12 cellular contexts compared by ENCODE assay signal in genomic region chr12:53483225-53483978, GRCh38. TPM values are rescaled to one million over a fixed set of nuclear protein-coding genes. Genes with fewer than 3 reads are reported as not detected.
A peak's percentile ranks its signal among the peaks of the same experiment; 100 is the strongest.
DNase-seq lines count a peak whose midpoint lies in the region; ATAC-seq and TF ChIP-seq lines count a peak whose summit lies in the region.
"Had no signal": no experiment of that assay in that cellular context is flagged by ENCODE, and none has a peak within 500 bp of the region (broad histone marks: within the 10 kb centered on the region; RNA-seq: fewer than 3 reads in every experiment).

No MANE protein-coding gene starts in this region.

- TF ChIP-seq CTCF in left ventricle myocardium inferior (IDR thresholded peaks at IDR 0.05; ENCODE audit: borderline replicate concordance) (no peak), left lung (IDR thresholded peaks at IDR 0.05) (no peak)

- peak overlapping the region; percentile 90 for H3K27ac Mint-ChIP-seq in T-helper 17 cell
- H3K27ac Mint-ChIP-seq in stimulated activated effector memory CD8-positive, alpha-beta T cell treated with anti-CD3 and anti-CD28 coated beads, Interleukin-12 subunit alpha, Interleukin-12 subunit beta, amount 100 ng/mL, for 72 hours = peak overlapping the region; percentile 67

- no peak overlapping the region for H2BK12ac ChIP-seq in trophoblast cell (ENCODE audit: low read length)

- no CpG with 5 or more reads among the region's 9 CpGs for WGBS in trophoblast cell (ENCODE audit: extremely low coverage, insufficient coverage, insufficient read length)

- H3K27me3 Mint-ChIP-seq in T-helper 17 cell = no peaks in the 10 kb centered on the region

- no peaks in the 10 kb centered on the region for H3K79me1 ChIP-seq in trophoblast cell (ENCODE audit: low read length)

- no peak overlapping the region for H2BK5ac ChIP-seq in trophoblast cell (ENCODE audit: low read depth, low read length, poor library complexity)

- peaks cover 79% of the 10 kb centered on the region for H3K36me3 ChIP-seq in left ventricle myocardium inferior
- peaks cover 46 to 64% of the 10 kb centered on the region in 2 experiments for H3K36me3 ChIP-seq in trophoblast cell (ENCODE audit: control insufficient read depth in 1 of 2, insufficient read depth in 2 of 2, low read length in 2 of 2)
- H3K36me3 ChIP-seq in left lung = peaks cover 0 to 95% of the 10 kb centered on the region in 2 donors

- no peak overlapping the region for H4K91ac ChIP-seq in trophoblast cell (ENCODE audit: low read depth, low read length)

- H4K12ac ChIP-seq in trophoblast cell (ENCODE audit: low read depth, low read length) = no peak overlapping the region

- H3K9ac ChIP-seq in trophoblast cell (ENCODE audit: low read length) = no peak overlapping the region

- H2AK5ac ChIP-seq in trophoblast cell (ENCODE audit: low read length) = no peak overlapping the region

- no peaks in the 10 kb centered on the region for H3K27me3 ChIP-seq in left ventricle myocardium inferior (ENCODE audit: low read depth)
- H3K27me3 ChIP-seq in trophoblast cell (ENCODE audit: insufficient read depth, low read length) = no peaks in the 10 kb centered on the region
- no peaks in the 10 kb centered on the region for H3K27me3 ChIP-seq in left lung
- H3K27me3 ChIP-seq: heart left ventricle, pancreas had no signal

- no peak overlapping the region for H3K4me2 ChIP-seq in trophoblast cell (ENCODE audit: low read length)

- no peaks in the 10 kb centered on the region for H3K79me2 ChIP-seq in trophoblast cell (ENCODE audit: control insufficient read depth, insufficient read depth, low read length, poor library complexity)

- H3K27ac ChIP-seq in left ventricle myocardium inferior (replicated peaks) (peak overlapping the region; percentile 52), trophoblast cell (ENCODE audit: low read depth, low read length) (no peak overlapping the region), left lung (peak overlapping the region in 1 of 2 donors; percentile 33)
- H3K27ac ChIP-seq: pancreas had no signal

- H3K4me1 Mint-ChIP-seq in T-helper 17 cell = peaks cover 17% of the 10 kb centered on the region
- H3K4me1 Mint-ChIP-seq in stimulated activated effector memory CD8-positive, alpha-beta T cell treated with anti-CD3 and anti-CD28 coated beads, Interleukin-12 subunit alpha, Interleukin-12 subunit beta, amount 100 ng/mL, for 72 hours = peaks cover 22% of the 10 kb centered on the region

- H3K23ac ChIP-seq in trophoblast cell (ENCODE audit: low read length) = no peak overlapping the region

- H3K9me3 ChIP-seq in T-helper 17 cell (ENCODE audit: control insufficient read depth, low read length, poor library complexity, severe bottlenecking) (no peaks in the 10 kb centered on the region), left ventricle myocardium inferior (replicated peaks) (no peaks in the 10 kb centered on the region), trophoblast cell (ENCODE audit: insufficient read depth, low read depth, low read length) (no peaks in the 10 kb centered on the region), left lung (no peaks in the 10 kb centered on the region)
- H3K9me3 ChIP-seq: heart left ventricle, pancreas had no signal

- no peak overlapping the region for H3K4ac ChIP-seq in trophoblast cell (ENCODE audit: low read depth, low read length)

- no peak overlapping the region for H3K18ac ChIP-seq in trophoblast cell (ENCODE audit: low read length)

- H3K14ac ChIP-seq in trophoblast cell (ENCODE audit: low read length) = no peak overlapping the region

- no peak overlapping the region for H4K8ac ChIP-seq in trophoblast cell (ENCODE audit: low read depth, low read length)

- peak overlapping the region; percentile 66 for H3K4me3 Mint-ChIP-seq in T-helper 17 cell
- no peak overlapping the region for H3K4me3 Mint-ChIP-seq in stimulated activated effector memory CD8-positive, alpha-beta T cell treated with anti-CD3 and anti-CD28 coated beads, Interleukin-12 subunit alpha, Interleukin-12 subunit beta, amount 100 ng/mL, for 72 hours

- peaks cover 4% of the 10 kb centered on the region for H3K36me3 Mint-ChIP-seq in T-helper 17 cell (ENCODE audit: low read depth)
- H3K36me3 Mint-ChIP-seq in stimulated activated effector memory CD8-positive, alpha-beta T cell treated with anti-CD3 and anti-CD28 coated beads, Interleukin-12 subunit alpha, Interleukin-12 subunit beta, amount 100 ng/mL, for 72 hours = peaks cover 98% of the 10 kb centered on the region

- ATAC-seq in T-helper 17 cell (no peak), left lung (no peak)
- no peak for ATAC-seq in stimulated activated effector memory CD8-positive, alpha-beta T cell treated with anti-CD3 and anti-CD28 coated beads, Interleukin-12 subunit alpha, Interleukin-12 subunit beta, amount 100 ng/mL, for 72 hours

- H3K4me1 ChIP-seq in left ventricle myocardium inferior (peaks cover 45% of the 10 kb centered on the region), trophoblast cell (ENCODE audit: control insufficient read depth in 1 of 2, insufficient read depth in 2 of 2, low read length in 2 of 2) (no peaks in the 10 kb centered on the region), left lung (peaks cover 0 to 23% of the 10 kb centered on the region in 2 donors)
- H3K4me1 ChIP-seq: pancreas had no signal

- H3K4me3 ChIP-seq in left ventricle myocardium inferior (no peak overlapping the region), trophoblast cell (ENCODE audit: low read depth, low read length) (no peak overlapping the region), left lung (no peak overlapping the region)
- H3K4me3 ChIP-seq: heart left ventricle, pancreas had no signal

- H2BK120ac ChIP-seq in trophoblast cell (ENCODE audit: insufficient read depth, low read length, poor library complexity) = no peak overlapping the region

- no peak overlapping the region for H2AFZ ChIP-seq in trophoblast cell (ENCODE audit: insufficient read depth, low read length, poor library complexity)

- DNase-seq in activated T-cell treated with anti-CD3 and anti-CD28 coated beads, Interleukin-2, amount 50 U/mL, for 1 hour = peak; percentile 23
- DNase-seq in activated T-cell treated with anti-CD3 and anti-CD28 coated beads for 4 hours = no peak
- DNase-seq in T-helper 17 cell = no peak
- DNase-seq in left ventricle myocardium inferior = no peak
- DNase-seq in stimulated activated effector memory CD8-positive, alpha-beta T cell treated with anti-CD3 and anti-CD28 coated beads, Interleukin-12 subunit alpha, Interleukin-12 subunit beta, amount 100 ng/mL, for 72 hours (ENCODE audit: low spot score in 2 of 2) = no peak
- no peak for DNase-seq in ecto neural progenitor cell (ENCODE audit: low spot score)
- no peak for DNase-seq in trophoblast cell
- no peak for DNase-seq in left lung
- DNase-seq: C1 segment of cervical spinal cord, heart left ventricle, NCI-H345, pancreas had no signal

- intact Hi-C loops in left ventricle myocardium inferior (cut with micrococcal nuclease) = no loop called here
- intact Hi-C loops in left lung (cut with DNase I) = no loop called here

- no peaks in the 10 kb centered on the region for H3K9me3 Mint-ChIP-seq in stimulated activated effector memory CD8-positive, alpha-beta T cell treated with anti-CD3 and anti-CD28 coated beads, Interleukin-12 subunit alpha, Interleukin-12 subunit beta, amount 100 ng/mL, for 72 hours

RNA-seq across cellular contexts. Expression of gene MAP3K12, which starts 15.9 kb away (rescaled TPM):
- total RNA-seq in T-helper 17 cell (10 to 100 TPM; 25.5 to 28.6 TPM), left ventricle myocardium inferior (4.8 TPM), left lung (10 to 100 TPM; 19.9 to 24.2 TPM)
- polyA plus RNA-seq in trophoblast cell (2013) = 5.5 and 5.8 TPM in 2 replicates

RNA-seq across cellular contexts. Expression of gene TARBP2, which starts 17.7 kb away (rescaled TPM):
- 10 to 100 TPM; 28.4 to 29.3 TPM for total RNA-seq in T-helper 17 cell
- 12.9 TPM for total RNA-seq in left ventricle myocardium inferior
- 27.8 and 29.3 TPM in 2 replicates for polyA plus RNA-seq in trophoblast cell (2013)
- 10 to 100 TPM; 35.6 to 39.9 TPM for total RNA-seq in left lung

RNA-seq across cellular contexts. Expression of gene NPFF, which starts 23.9 kb away (rescaled TPM):
- not detected for total RNA-seq in T-helper 17 cell
- not detected for total RNA-seq in left ventricle myocardium inferior
- polyA plus RNA-seq in trophoblast cell (2013) = 0.18 and 0.23 TPM in 2 replicates
- total RNA-seq in left lung = not detected
- total RNA-seq: heart left ventricle, pancreas had no signal
- polyA plus RNA-seq: heart left ventricle had no signal

RNA-seq across cellular contexts. Expression of gene PCBP2, which starts 31.5 kb away (rescaled TPM):
- total RNA-seq in T-helper 17 cell (1,000 to 10,000 TPM; 1,028 to 1,089 TPM), left ventricle myocardium inferior (530 TPM), left lung (100 to 1,000 TPM; 634 to 679 TPM)
- 585 and 609 TPM in 2 replicates for polyA plus RNA-seq in trophoblast cell (2013)

RNA-seq across cellular contexts. Expression of gene PRR13, which starts 41.9 kb away (rescaled TPM):
- total RNA-seq in T-helper 17 cell (100 to 1,000 TPM; 168 to 188 TPM), left ventricle myocardium inferior (53.1 TPM), left lung (100 to 1,000 TPM; 146 to 155 TPM)
- polyA plus RNA-seq in trophoblast cell (2013) = 229 and 234 TPM in 2 replicates
